Comparison of ENCODE assay signal across 2 cellular contexts in genomic region chr17:57761887-57762286, GRCh38.
TF ChIP-seq lines count a peak whose summit lies in the region.

No MANE protein-coding gene starts in this region.

TF ChIP-seq in HepG2, 621 proteins besides CTCF, POLR2A, EP300 and RAD21:
- TF ChIP-seq PATZ1 (CRISPR knock-in tag; IDR thresholded peaks at IDR 0.05) (0 out of 2 replicates have a peak, but pooled peaks have one; percentile 28), USF2 (IDR thresholded peaks at IDR 0.05; ENCODE audit: low read depth, low read length) (peak; percentile 73), USF2 (CRISPR knock-in tag; IDR thresholded peaks at IDR 0.05; ENCODE audit: borderline replicate concordance) (peak; percentile 71; the same call in 1 of the 2 replicates), ZNF652 (CRISPR knock-in tag; IDR thresholded peaks at IDR 0.05; ENCODE audit: borderline replicate concordance, low read depth) (peak; percentile 76), ATF7 (IDR thresholded peaks at IDR 0.05) (no peak), ATF7 (CRISPR knock-in tag; IDR thresholded peaks at IDR 0.05) (no peak)

TF ChIP-seq in K562, 482 proteins besides CTCF, POLR2A, EP300 and RAD21:
- no peak for TF ChIP-seq CHD4 (IDR thresholded peaks at IDR 0.05; ENCODE audit: insufficient read depth, insufficient replicate concordance, low read depth, low read length, poor library complexity, severe bottlenecking)
- TF ChIP-seq COPS2 (conservative IDR thresholded peaks at IDR 0.05), result no peak
- TF ChIP-seq MYBL2 (IDR thresholded peaks at IDR 0.05; ENCODE audit: low read depth), result no peak
- TF ChIP-seq MYBL2 (CRISPR knock-in tag; IDR thresholded peaks at IDR 0.05; ENCODE audit: borderline replicate concordance), result no peak
- no peak for TF ChIP-seq BCL6 (CRISPR knock-in tag; IDR thresholded peaks at IDR 0.05)
- no peak for TF ChIP-seq TAF9B (IDR thresholded peaks at IDR 0.05; ENCODE audit: partially characterized antibody)
- no peak for TF ChIP-seq HES1 (IDR thresholded peaks at IDR 0.05; ENCODE audit: low read depth)
- peak; percentile 78 for TF ChIP-seq USF2 (CRISPR knock-in tag; IDR thresholded peaks at IDR 0.05)
- TF ChIP-seq TARDBP (IDR thresholded peaks at IDR 0.05), result no peak
- no peak for TF ChIP-seq ZNF407 (IDR thresholded peaks at IDR 0.05; ENCODE audit: low read depth)
- peak; percentile 75 for TF ChIP-seq USF1 (CRISPR knock-in tag; IDR thresholded peaks at IDR 0.05)
- TF ChIP-seq STAT5B (CRISPR knock-in tag; IDR thresholded peaks at IDR 0.05), result no peak
- no peak for TF ChIP-seq ILF3 (IDR thresholded peaks at IDR 0.05; ENCODE audit: borderline replicate concordance)
- no peak for TF ChIP-seq WHSC1 (IDR thresholded peaks at IDR 0.05; ENCODE audit: low read length)
- TF ChIP-seq ELK1 (CRISPR knock-in tag; IDR thresholded peaks at IDR 0.05), result no peak
- no peak for TF ChIP-seq CHD7 (IDR thresholded peaks at IDR 0.05; ENCODE audit: low read depth, low read length)
- no peak for TF ChIP-seq TFAP4 (CRISPR knock-in tag; IDR thresholded peaks at IDR 0.05; ENCODE audit: borderline replicate concordance)
- TF ChIP-seq JUND (IDR thresholded peaks at IDR 0.05; ENCODE audit: borderline replicate concordance, low read depth, low read length), result no peak
- no peak for TF ChIP-seq JUND (tag; IDR thresholded peaks at IDR 0.05; ENCODE audit: borderline replicate concordance, low read depth, low read length)
- TF ChIP-seq ATF1 (CRISPR knock-in tag; IDR thresholded peaks at IDR 0.05), result no peak
- no peak for TF ChIP-seq ATF1 (tag; IDR thresholded peaks at IDR 0.05)
- TF ChIP-seq SIN3B (IDR thresholded peaks at IDR 0.05; ENCODE audit: low read depth), result no peak
- no peak for TF ChIP-seq NCOA4 (IDR thresholded peaks at IDR 0.05; ENCODE audit: partially characterized antibody)
- TF ChIP-seq RAD51 (IDR thresholded peaks at IDR 0.05; ENCODE audit: borderline replicate concordance, low read depth), result peak; percentile 65
- TF ChIP-seq BRF1 (IDR thresholded peaks at IDR 0.05; ENCODE audit: borderline replicate concordance, extremely low read depth, insufficient read length), result no peak
- no peak for TF ChIP-seq IRF9 (tag; IDR thresholded peaks at IDR 0.05)
